In the genomic region with DNA sequence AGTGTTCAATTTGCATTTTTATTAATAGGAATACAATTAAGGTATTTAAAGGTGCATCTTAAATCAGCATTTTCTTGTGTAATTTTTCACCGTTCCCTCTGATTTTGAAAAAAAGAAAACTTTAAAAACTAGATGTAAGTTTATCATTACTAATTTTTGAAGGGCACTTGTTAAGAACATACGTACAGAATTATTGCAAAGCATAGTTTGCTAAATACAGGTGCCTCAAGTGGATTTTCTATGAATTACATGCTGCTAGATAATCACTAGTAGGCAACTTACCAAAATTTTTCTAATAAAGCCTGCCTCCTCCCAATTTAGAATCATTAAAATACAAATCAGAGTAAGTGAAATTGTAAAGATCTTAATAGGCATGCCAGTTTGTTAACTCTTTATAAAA, we compare ENCODE assay signal across 1 cellular context.
TF ChIP-seq lines count a peak whose summit lies in the region.

No MANE protein-coding gene starts in this region.

TF ChIP-seq in SK-N-SH treated with all-trans-retinoic acid at 6 μM for 48 hours, 23 proteins besides CTCF, POLR2A, EP300 and RAD21 (continued from another document):
- TF ChIP-seq TSHZ2 (CRISPR knock-in tag; IDR thresholded peaks at IDR 0.05) (no peak), ESRRG (CRISPR knock-in tag; IDR thresholded peaks at IDR 0.05) (no peak), ZNF8 (CRISPR knock-in tag; IDR thresholded peaks at IDR 0.05) (no peak), BACH2 (CRISPR knock-in tag; IDR thresholded peaks at IDR 0.05; ENCODE audit: borderline replicate concordance) (no peak)
- TF ChIP-seq, protein P1, sequence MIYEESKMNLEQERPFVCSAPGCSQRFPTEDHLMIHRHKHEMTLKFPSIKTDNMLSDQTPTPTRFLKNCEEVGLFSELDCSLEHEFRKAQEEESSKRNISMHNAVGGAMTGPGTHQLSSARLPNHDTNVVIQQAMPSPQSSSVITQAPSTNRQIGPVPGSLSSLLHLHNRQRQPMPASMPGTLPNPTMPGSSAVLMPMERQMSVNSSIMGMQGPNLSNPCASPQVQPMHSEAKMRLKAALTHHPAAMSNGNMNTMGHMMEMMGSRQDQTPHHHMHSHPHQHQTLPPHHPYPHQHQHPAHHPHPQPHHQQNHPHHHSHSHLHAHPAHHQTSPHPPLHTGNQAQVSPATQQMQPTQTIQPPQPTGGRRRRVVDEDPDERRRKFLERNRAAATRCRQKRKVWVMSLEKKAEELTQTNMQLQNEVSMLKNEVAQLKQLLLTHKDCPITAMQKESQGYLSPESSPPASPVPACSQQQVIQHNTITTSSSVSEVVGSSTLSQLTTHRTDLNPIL (CRISPR knock-in tag; IDR thresholded peaks at IDR 0.05; ENCODE audit: low read depth): no peak
